ENCODE assay signal across 8 cellular contexts in genomic region chr19:1262687-1263123, GRCh38. TPM values are rescaled to one million over a fixed set of nuclear protein-coding genes. Genes with fewer than 3 reads are reported as not detected.
DNase-seq lines count a peak whose midpoint lies in the region; ATAC-seq, FAIRE-seq and TF ChIP-seq lines count a peak whose summit lies in the region.

No MANE protein-coding gene starts in this region.

- H3K27ac Mint-ChIP-seq in naive thymus-derived CD8-positive, alpha-beta T cell = peak overlapping the region in 9 of 10 donors; percentile 28 to 99 (median 88)

- FAIRE-seq in A549 (lab: Jason Lieb, UNC) = no peak

- peak overlapping the region; percentile 98 to 100 for H3K9ac ChIP-seq in colonic mucosa (ENCODE audit: low read depth in 2 of 2, low read length in 2 of 2)

- no peaks in the 10 kb centered on the region for H3K9me3 ChIP-seq in A549
- H3K9me3 ChIP-seq in KOPT-K1 (ENCODE audit: insufficient read depth, low read length, poor library complexity, severe bottlenecking) = no peaks in the 10 kb centered on the region
- H3K9me3 ChIP-seq in colonic mucosa = no peaks in the 10 kb centered on the region

- peaks cover 0 to 4% (median 3%) of the 10 kb centered on the region in 3 donors for H3K36me3 Mint-ChIP-seq in naive thymus-derived CD8-positive, alpha-beta T cell

- CTCF ChIA-PET in A549 (lab: Yijun Ruan, JAX) = interaction anchor here (1.5 to 18.7 kb wide), 3 partner anchors 10 to 19 kb away, joined by 6 to 500 read pairs (median 10); partner anchors contain the start of gene ATP5F1D

- intact Hi-C loops in colonic mucosa (cut with DNase I) = no loop called here

- H3K27me3 Mint-ChIP-seq in naive thymus-derived CD8-positive, alpha-beta T cell = no peaks in the 10 kb centered on the region

- H3K9me3 Mint-ChIP-seq in naive thymus-derived CD8-positive, alpha-beta T cell = no peaks in the 10 kb centered on the region

- H3K4me2 ChIP-seq in A549 = peak overlapping the region; percentile 91

- no peaks in the 10 kb centered on the region for H3K27me3 ChIP-seq in colonic mucosa

- peaks cover 68% of the 10 kb centered on the region for H3K4me1 ChIP-seq in A549
- peaks cover 36% of the 10 kb centered on the region for H3K4me1 ChIP-seq in colonic mucosa

- TF ChIP-seq RAD21 in A549 (conservative IDR thresholded peaks at IDR 0.05 in 1 of 2, IDR thresholded peaks at IDR 0.05 in 1 of 2) = no peak

- TF ChIP-seq CTCF in A549 (IDR thresholded peaks at IDR 0.05) = no peak
- no peak for TF ChIP-seq CTCF in colonic mucosa (IDR thresholded peaks at IDR 0.05)

- H3K27ac ChIP-seq in A549 (peak overlapping the region; percentile 98 to 100), KOPT-K1 (ENCODE audit: low read depth, low read length, poor library complexity, severe bottlenecking) (peak overlapping the region; percentile 87), colonic mucosa (peak overlapping the region; percentile 91)

- POLR2A ChIA-PET in A549 (lab: Yijun Ruan, JAX) = interaction anchor here (2.0 kb wide), 1 partner anchor 9 kb away, joined by 14 read pairs; no protein-coding TSS in a partner anchor
- POLR2A ChIA-PET in naive thymus-derived CD8-positive, alpha-beta T cell (lab: Charles Lee) = interaction anchor here (0.8 to 12.2 kb wide), 5 partner anchors 8 to 195 kb away, joined by 5 to 594 read pairs (median 7); partner anchors contain the start of genes ARHGAP45, ATP5F1D, CBARP and FAM174C

- H3K36me3 ChIP-seq in KOPT-K1 (ENCODE audit: insufficient read depth, low read length) = peaks cover 7% of the 10 kb centered on the region
- H3K36me3 ChIP-seq in colonic mucosa = no peaks in the 10 kb centered on the region

- TF ChIP-seq EP300 in A549 (IDR thresholded peaks at IDR 0.05) = no peak

- H3K4me3 ChIP-seq in A549 (peak overlapping the region; percentile 73), colonic mucosa (peak overlapping the region; percentile 12)

- peaks cover 30 to 70% (median 67%) of the 10 kb centered on the region in 4 donors for H3K4me1 Mint-ChIP-seq in naive thymus-derived CD8-positive, alpha-beta T cell

- ATAC-seq in A549 = no peak
- ATAC-seq in naive thymus-derived CD8-positive, alpha-beta T cell = no peak
- ATAC-seq in GM19455 (IDR thresholded peaks at IDR 0.05; ENCODE audit: unreplicated experiment) = no peak
- no peak for ATAC-seq in GM21423 (IDR thresholded peaks at IDR 0.05; ENCODE audit: unreplicated experiment)
- ATAC-seq in GM21360 (IDR thresholded peaks at IDR 0.05; ENCODE audit: unreplicated experiment) = no peak
- ATAC-seq in HG03354 (IDR thresholded peaks at IDR 0.05; ENCODE audit: poor library complexity, severe bottlenecking, unreplicated experiment) = no peak

- no peak for DNase-seq in A549 (ENCODE audit: low read depth in 1 of 2, low spot score in 1 of 2)
- no peak for DNase-seq in colonic mucosa
- peak in 1 of 10 donors; percentile 25 for DNase-seq in naive thymus-derived CD8-positive, alpha-beta T cell

- H3K4me3 Mint-ChIP-seq in naive thymus-derived CD8-positive, alpha-beta T cell = peak overlapping the region; percentile 31 to 97 (median 58)

- no peak for TF ChIP-seq POLR2A in A549 (IDR thresholded peaks at IDR 0.05; ENCODE audit: low read length)

- 12% methylated on average over 3 of the region's 20 CpGs for WGBS in A549 (ENCODE audit: missing lambda C conversion rate)

TF ChIP-seq in A549, 52 proteins besides CTCF, POLR2A, EP300 and RAD21:
- no peak for TF ChIP-seq NFE2L2 (conservative IDR thresholded peaks at IDR 0.05; ENCODE audit: low read length)
- no peak for TF ChIP-seq SMC3 (IDR thresholded peaks at IDR 0.05)
- no peak for TF ChIP-seq PHF8 (IDR thresholded peaks at IDR 0.05; ENCODE audit: borderline replicate concordance, low read depth)

RNA-seq across cellular contexts. Expression of gene CIRBP, which starts 6.4 kb away (rescaled TPM):
- polyA plus RNA-seq in A549 (2011; rRNA removed) = 92.4 and 151 TPM in 2 replicates
- polyA plus RNA-seq in A549 (2012; cell fraction: cytosol; rRNA removed) = 111 and 147 TPM in 2 replicates
- 246 and 410 TPM in 2 replicates for polyA plus RNA-seq in A549 (2012; cell fraction: nucleus; rRNA removed)
- 178 to 201 TPM (median 189 TPM) in 3 replicates for polyA plus RNA-seq in A549 (2017; fragmentation: RNase III; extraction: RNeasy Plus Mini Kit Qiagen cat#74134 plus additional on column Dnase treatment)
- polyA minus RNA-seq in A549 (2011; rRNA and poly(A)+ RNA removed) = 38.3 and 44.0 TPM in 2 replicates
- total RNA-seq in colonic mucosa = 100 to 1,000 TPM; 163 to 179 TPM
- total RNA-seq in naive thymus-derived CD8-positive, alpha-beta T cell = 100 to 1,000 TPM; 565 to 579 TPM
- polyA plus RNA-seq in naive thymus-derived CD8-positive, alpha-beta T cell = 100 to 1,000 TPM; 204 to 273 (median 262) TPM

RNA-seq across cellular contexts. Expression of gene FAM174C, which starts 12.6 kb away (rescaled TPM):
- polyA plus RNA-seq in A549 (2011; rRNA removed) = 22.7 and 24.8 TPM in 2 replicates
- polyA plus RNA-seq in A549 (2012; cell fraction: cytosol; rRNA removed) = 96.5 and 113 TPM in 2 replicates
- polyA plus RNA-seq in A549 (2012; cell fraction: nucleus; rRNA removed) = 61.6 and 78.1 TPM in 2 replicates
- 35.6 to 37.6 TPM (median 37.1 TPM) in 3 replicates for polyA plus RNA-seq in A549 (2017; fragmentation: RNase III; extraction: RNeasy Plus Mini Kit Qiagen cat#74134 plus additional on column Dnase treatment)
- 5.3 and 6.7 TPM in 2 replicates for polyA minus RNA-seq in A549 (2011; rRNA and poly(A)+ RNA removed)
- 100 to 1,000 TPM in 1 of 2 donors, 10 to 100 TPM in 1; 41.8 to 114 TPM for total RNA-seq in colonic mucosa
- 10 to 100 TPM; 46.3 to 47.5 TPM for total RNA-seq in naive thymus-derived CD8-positive, alpha-beta T cell
- polyA plus RNA-seq in naive thymus-derived CD8-positive, alpha-beta T cell = 100 to 1,000 TPM in 1 of 3 donors, 10 to 100 TPM in 2; 66.7 to 104 (median 95.5) TPM

RNA-seq across cellular contexts. Expression of gene MIDN, which starts 14.3 kb away (rescaled TPM):
- polyA plus RNA-seq in A549 (2011; rRNA removed) (9.1 and 11.8 TPM in 2 replicates), A549 (2017; fragmentation: RNase III; extraction: RNeasy Plus Mini Kit Qiagen cat#74134 plus additional on column Dnase treatment) (27.7 to 33.4 TPM (median 31.4 TPM) in 3 replicates)
- polyA plus RNA-seq in A549 (2012; cell fraction: cytosol; rRNA removed) = 17.7 and 27.8 TPM in 2 replicates
- polyA plus RNA-seq in A549 (2012; cell fraction: nucleus; rRNA removed) = 45.7 and 73.9 TPM in 2 replicates
- 23.7 and 25.2 TPM in 2 replicates for polyA minus RNA-seq in A549 (2011; rRNA and poly(A)+ RNA removed)
- total RNA-seq in colonic mucosa = 100 to 1,000 TPM; 172 to 177 TPM
- 10 to 100 TPM; 31.2 to 35.4 TPM for total RNA-seq in naive thymus-derived CD8-positive, alpha-beta T cell
- polyA plus RNA-seq in naive thymus-derived CD8-positive, alpha-beta T cell = 1 to 10 TPM; 1.1 to 8.2 (median 6.6) TPM

RNA-seq across cellular contexts. Expression of gene ATP5F1D, which starts 21.2 kb away (rescaled TPM):
- polyA plus RNA-seq in A549 (2011; rRNA removed) (18.5 and 28.7 TPM in 2 replicates), A549 (2017; fragmentation: RNase III; extraction: RNeasy Plus Mini Kit Qiagen cat#74134 plus additional on column Dnase treatment) (96.9 to 101 TPM (median 99.7 TPM) in 3 replicates)
- polyA plus RNA-seq in A549 (2012; cell fraction: cytosol; rRNA removed) = 158 and 210 TPM in 2 replicates
- polyA plus RNA-seq in A549 (2012; cell fraction: nucleus; rRNA removed) = 114 and 225 TPM in 2 replicates
- polyA minus RNA-seq in A549 (2011; rRNA and poly(A)+ RNA removed) = 12.4 and 18.2 TPM in 2 replicates
- total RNA-seq in colonic mucosa = 100 to 1,000 TPM; 359 to 627 TPM
- 10 to 100 TPM; 83.9 to 89.0 TPM for total RNA-seq in naive thymus-derived CD8-positive, alpha-beta T cell
- polyA plus RNA-seq in naive thymus-derived CD8-positive, alpha-beta T cell = 100 to 1,000 TPM; 214 to 264 (median 262) TPM

RNA-seq across cellular contexts. Expression of gene EFNA2, which starts 23.0 kb away (rescaled TPM):
- 0.16 and 0.24 TPM in 2 replicates for polyA plus RNA-seq in A549 (2011; rRNA removed)
- polyA plus RNA-seq in A549 (2012; cell fraction: cytosol; rRNA removed) = 0.62 and 0.97 TPM in 2 replicates
- 1.3 and 1.5 TPM in 2 replicates for polyA plus RNA-seq in A549 (2012; cell fraction: nucleus; rRNA removed)
- 0.84 to 1.3 TPM (median 1.2 TPM) in 3 replicates for polyA plus RNA-seq in A549 (2017; fragmentation: RNase III; extraction: RNeasy Plus Mini Kit Qiagen cat#74134 plus additional on column Dnase treatment)
- 0.29 TPM in 1 of 2 replicates, not detected in the other for polyA minus RNA-seq in A549 (2011; rRNA and poly(A)+ RNA removed)
- total RNA-seq in colonic mucosa = 10 to 100 TPM; 72.8 to 86.1 TPM
- total RNA-seq in naive thymus-derived CD8-positive, alpha-beta T cell = not detected
- not detected for polyA plus RNA-seq in naive thymus-derived CD8-positive, alpha-beta T cell

Comparison
In these comparisons a context has a peak if more than half of its experiments do, and no peak if none do; other contexts are left out.
1. RNA of gene MIDN, which starts 14.3 kb away (total RNA-seq): 172 to 177 TPM in colonic mucosa; 31.2 to 35.4 TPM in naive thymus-derived CD8-positive, alpha-beta T cell; every median in the first group is over 4 times any median in the second.
2. Peak in every context shown above with its lines, with median percentiles within 50 percentile points of each other: H3K27ac ChIP-seq.